In the genomic region with DNA sequence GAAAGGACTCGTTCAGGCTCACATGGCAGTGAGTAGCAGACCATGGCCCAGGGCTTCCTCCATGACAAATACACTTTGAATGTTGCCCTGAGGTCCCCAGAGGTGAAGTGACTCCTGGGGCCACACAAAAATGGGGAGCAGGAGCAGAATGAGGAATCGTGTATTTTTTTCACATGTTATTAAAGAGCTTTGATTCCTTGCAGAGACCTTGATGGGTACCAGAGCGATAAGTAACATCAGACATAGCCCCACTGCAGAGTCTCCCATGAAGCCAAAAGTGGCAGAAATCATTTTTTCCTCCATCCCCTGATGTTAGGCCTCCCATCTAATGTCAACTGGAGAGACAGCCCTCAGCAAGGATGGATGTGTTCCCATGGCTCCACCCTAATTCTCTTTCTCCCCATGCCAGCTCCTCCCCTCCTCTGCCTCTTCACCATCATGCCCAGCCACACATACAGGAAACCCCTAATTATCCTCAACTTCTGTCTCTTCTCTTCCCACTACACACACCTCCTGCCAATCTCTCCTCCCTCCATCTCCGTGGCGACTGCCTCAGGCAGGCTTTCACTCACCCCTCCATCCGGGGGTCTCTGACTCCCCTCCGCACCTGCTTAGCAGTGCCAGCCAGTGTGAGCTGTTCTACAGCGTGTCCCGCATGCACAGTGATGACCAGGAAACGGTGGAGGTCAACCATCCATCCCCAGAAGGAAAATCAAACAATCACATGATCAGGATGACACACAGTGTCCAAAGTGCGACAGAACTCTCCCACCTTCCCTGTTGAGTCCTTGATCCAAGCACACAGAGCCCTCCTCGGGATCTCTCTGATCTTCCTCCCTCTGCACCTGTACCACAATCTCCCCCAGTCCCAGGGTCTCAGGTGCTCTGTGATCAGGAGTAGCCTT, we compare ENCODE assay signal across 1 cellular context.
TF ChIP-seq lines count a peak whose summit lies in the region.

No MANE protein-coding gene starts in this region.

TF ChIP-seq in HepG2, 621 proteins besides CTCF, POLR2A, EP300 and RAD21 (continued from another document and continues in another):
- TF ChIP-seq, protein P1, sequence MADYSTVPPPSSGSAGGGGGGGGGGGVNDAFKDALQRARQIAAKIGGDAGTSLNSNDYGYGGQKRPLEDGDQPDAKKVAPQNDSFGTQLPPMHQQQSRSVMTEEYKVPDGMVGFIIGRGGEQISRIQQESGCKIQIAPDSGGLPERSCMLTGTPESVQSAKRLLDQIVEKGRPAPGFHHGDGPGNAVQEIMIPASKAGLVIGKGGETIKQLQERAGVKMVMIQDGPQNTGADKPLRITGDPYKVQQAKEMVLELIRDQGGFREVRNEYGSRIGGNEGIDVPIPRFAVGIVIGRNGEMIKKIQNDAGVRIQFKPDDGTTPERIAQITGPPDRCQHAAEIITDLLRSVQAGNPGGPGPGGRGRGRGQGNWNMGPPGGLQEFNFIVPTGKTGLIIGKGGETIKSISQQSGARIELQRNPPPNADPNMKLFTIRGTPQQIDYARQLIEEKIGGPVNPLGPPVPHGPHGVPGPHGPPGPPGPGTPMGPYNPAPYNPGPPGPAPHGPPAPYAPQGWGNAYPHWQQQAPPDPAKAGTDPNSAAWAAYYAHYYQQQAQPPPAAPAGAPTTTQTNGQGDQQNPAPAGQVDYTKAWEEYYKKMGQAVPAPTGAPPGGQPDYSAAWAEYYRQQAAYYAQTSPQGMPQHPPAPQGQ (CRISPR knock-in tag; IDR thresholded peaks at IDR 0.05; ENCODE audit: borderline replicate concordance), result no peak
- TF ChIP-seq, protein P2, sequence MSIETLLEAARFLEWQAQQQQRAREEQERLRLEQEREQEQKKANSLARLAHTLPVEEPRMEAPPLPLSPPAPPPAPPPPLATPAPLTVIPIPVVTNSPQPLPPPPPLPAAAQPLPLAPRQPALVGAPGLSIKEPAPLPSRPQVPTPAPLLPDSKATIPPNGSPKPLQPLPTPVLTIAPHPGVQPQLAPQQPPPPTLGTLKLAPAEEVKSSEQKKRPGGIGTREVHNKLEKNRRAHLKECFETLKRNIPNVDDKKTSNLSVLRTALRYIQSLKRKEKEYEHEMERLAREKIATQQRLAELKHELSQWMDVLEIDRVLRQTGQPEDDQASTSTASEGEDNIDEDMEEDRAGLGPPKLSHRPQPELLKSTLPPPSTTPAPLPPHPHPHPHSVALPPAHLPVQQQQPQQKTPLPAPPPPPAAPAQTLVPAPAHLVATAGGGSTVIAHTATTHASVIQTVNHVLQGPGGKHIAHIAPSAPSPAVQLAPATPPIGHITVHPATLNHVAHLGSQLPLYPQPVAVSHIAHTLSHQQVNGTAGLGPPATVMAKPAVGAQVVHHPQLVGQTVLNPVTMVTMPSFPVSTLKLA (IDR thresholded peaks at IDR 0.05), result 0 out of 2 replicates have a peak, but pooled peaks have one; percentile 13
- TF ChIP-seq ZNF12 (CRISPR knock-in tag; IDR thresholded peaks at IDR 0.05), result peak; percentile 53; the same call in 1 of the 2 replicates
- TF ChIP-seq, protein P3, sequence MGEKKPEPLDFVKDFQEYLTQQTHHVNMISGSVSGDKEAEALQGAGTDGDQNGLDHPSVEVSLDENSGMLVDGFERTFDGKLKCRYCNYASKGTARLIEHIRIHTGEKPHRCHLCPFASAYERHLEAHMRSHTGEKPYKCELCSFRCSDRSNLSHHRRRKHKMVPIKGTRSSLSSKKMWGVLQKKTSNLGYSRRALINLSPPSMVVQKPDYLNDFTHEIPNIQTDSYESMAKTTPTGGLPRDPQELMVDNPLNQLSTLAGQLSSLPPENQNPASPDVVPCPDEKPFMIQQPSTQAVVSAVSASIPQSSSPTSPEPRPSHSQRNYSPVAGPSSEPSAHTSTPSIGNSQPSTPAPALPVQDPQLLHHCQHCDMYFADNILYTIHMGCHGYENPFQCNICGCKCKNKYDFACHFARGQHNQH (CRISPR knock-in tag; IDR thresholded peaks at IDR 0.05), result peak; percentile 90
- no peak for TF ChIP-seq ZNF234 (CRISPR knock-in tag; conservative IDR thresholded peaks at IDR 0.05)
- TF ChIP-seq ZNF329 (CRISPR knock-in tag; IDR thresholded peaks at IDR 0.05; ENCODE audit: low read depth), result no peak
- TF ChIP-seq ZNF550 (CRISPR knock-in tag; IDR thresholded peaks at IDR 0.05; ENCODE audit: borderline replicate concordance), result no peak
- 0 out of 2 replicates have a peak, but pooled peaks have one; percentile 21 for TF ChIP-seq ZNF33B (CRISPR knock-in tag; IDR thresholded peaks at IDR 0.05)
- TF ChIP-seq MIXL1 (CRISPR knock-in tag; IDR thresholded peaks at IDR 0.05), result peak; percentile 85; the same call in 1 of the 2 replicates
- TF ChIP-seq, protein P4, sequence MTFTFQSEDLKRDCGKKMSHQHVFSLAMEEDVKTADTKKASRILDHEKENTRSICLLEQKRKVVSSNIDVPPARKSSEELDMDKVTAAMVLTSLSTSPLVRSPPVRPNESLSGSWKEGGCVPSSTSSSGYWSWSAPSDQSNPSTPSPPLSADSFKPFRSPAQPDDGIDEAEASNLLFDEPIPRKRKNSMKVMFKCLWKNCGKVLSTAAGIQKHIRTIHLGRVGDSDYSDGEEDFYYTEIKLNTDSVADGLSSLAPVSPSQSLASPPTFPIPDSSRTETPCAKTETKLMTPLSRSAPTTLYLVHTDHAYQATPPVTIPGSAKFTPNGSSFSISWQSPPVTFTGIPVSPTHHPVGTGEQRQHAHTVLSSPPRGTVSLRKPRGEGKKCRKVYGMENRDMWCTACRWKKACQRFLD (CRISPR knock-in tag; IDR thresholded peaks at IDR 0.05; ENCODE audit: borderline replicate concordance), result peak; percentile 77; the same call in 1 of the 2 replicates
- no peak for TF ChIP-seq ZSCAN12 (CRISPR knock-in tag; IDR thresholded peaks at IDR 0.05)
- TF ChIP-seq, protein P5, sequence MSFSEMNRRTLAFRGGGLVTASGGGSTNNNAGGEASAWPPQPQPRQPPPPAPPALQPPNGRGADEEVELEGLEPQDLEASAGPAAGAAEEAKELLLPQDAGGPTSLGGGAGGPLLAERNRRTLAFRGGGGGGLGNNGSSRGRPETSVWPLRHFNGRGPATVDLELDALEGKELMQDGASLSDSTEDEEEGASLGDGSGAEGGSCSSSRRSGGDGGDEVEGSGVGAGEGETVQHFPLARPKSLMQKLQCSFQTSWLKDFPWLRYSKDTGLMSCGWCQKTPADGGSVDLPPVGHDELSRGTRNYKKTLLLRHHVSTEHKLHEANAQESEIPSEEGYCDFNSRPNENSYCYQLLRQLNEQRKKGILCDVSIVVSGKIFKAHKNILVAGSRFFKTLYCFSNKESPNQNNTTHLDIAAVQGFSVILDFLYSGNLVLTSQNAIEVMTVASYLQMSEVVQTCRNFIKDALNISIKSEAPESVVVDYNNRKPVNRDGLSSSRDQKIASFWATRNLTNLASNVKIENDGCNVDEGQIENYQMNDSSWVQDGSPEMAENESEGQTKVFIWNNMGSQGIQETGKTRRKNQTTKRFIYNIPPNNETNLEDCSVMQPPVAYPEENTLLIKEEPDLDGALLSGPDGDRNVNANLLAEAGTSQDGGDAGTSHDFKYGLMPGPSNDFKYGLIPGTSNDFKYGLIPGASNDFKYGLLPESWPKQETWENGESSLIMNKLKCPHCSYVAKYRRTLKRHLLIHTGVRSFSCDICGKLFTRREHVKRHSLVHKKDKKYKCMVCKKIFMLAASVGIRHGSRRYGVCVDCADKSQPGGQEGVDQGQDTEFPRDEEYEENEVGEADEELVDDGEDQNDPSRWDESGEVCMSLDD (CRISPR knock-in tag; IDR thresholded peaks at IDR 0.05; ENCODE audit: borderline replicate concordance), result no peak
- no peak for TF ChIP-seq ZNF720 (CRISPR knock-in tag; IDR thresholded peaks at IDR 0.05)
- TF ChIP-seq CENPT (CRISPR knock-in tag; IDR thresholded peaks at IDR 0.05; ENCODE audit: low read depth), result no peak
- TF ChIP-seq NKX3-1 (CRISPR knock-in tag; IDR thresholded peaks at IDR 0.05), result peak; percentile 53; the same call in 1 of the 2 replicates
- TF ChIP-seq, protein P6, sequence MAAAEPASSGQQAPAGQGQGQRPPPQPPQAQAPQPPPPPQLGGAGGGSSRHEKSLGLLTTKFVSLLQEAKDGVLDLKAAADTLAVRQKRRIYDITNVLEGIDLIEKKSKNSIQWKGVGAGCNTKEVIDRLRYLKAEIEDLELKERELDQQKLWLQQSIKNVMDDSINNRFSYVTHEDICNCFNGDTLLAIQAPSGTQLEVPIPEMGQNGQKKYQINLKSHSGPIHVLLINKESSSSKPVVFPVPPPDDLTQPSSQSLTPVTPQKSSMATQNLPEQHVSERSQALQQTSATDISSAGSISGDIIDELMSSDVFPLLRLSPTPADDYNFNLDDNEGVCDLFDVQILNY (CRISPR knock-in tag; conservative IDR thresholded peaks at IDR 0.05), result no peak
- peak; percentile 87 for TF ChIP-seq ZNF644 (CRISPR knock-in tag; IDR thresholded peaks at IDR 0.05; ENCODE audit: low read depth)
- no peak for TF ChIP-seq FIP1L1 (IDR thresholded peaks at IDR 0.05; ENCODE audit: borderline replicate concordance, insufficient read depth, low read depth, low read length)
- TF ChIP-seq ZC3H13 (CRISPR knock-in tag; IDR thresholded peaks at IDR 0.05), result no peak
- no peak for TF ChIP-seq ZBTB42 (CRISPR knock-in tag; IDR thresholded peaks at IDR 0.05)
- TF ChIP-seq, protein P7, sequence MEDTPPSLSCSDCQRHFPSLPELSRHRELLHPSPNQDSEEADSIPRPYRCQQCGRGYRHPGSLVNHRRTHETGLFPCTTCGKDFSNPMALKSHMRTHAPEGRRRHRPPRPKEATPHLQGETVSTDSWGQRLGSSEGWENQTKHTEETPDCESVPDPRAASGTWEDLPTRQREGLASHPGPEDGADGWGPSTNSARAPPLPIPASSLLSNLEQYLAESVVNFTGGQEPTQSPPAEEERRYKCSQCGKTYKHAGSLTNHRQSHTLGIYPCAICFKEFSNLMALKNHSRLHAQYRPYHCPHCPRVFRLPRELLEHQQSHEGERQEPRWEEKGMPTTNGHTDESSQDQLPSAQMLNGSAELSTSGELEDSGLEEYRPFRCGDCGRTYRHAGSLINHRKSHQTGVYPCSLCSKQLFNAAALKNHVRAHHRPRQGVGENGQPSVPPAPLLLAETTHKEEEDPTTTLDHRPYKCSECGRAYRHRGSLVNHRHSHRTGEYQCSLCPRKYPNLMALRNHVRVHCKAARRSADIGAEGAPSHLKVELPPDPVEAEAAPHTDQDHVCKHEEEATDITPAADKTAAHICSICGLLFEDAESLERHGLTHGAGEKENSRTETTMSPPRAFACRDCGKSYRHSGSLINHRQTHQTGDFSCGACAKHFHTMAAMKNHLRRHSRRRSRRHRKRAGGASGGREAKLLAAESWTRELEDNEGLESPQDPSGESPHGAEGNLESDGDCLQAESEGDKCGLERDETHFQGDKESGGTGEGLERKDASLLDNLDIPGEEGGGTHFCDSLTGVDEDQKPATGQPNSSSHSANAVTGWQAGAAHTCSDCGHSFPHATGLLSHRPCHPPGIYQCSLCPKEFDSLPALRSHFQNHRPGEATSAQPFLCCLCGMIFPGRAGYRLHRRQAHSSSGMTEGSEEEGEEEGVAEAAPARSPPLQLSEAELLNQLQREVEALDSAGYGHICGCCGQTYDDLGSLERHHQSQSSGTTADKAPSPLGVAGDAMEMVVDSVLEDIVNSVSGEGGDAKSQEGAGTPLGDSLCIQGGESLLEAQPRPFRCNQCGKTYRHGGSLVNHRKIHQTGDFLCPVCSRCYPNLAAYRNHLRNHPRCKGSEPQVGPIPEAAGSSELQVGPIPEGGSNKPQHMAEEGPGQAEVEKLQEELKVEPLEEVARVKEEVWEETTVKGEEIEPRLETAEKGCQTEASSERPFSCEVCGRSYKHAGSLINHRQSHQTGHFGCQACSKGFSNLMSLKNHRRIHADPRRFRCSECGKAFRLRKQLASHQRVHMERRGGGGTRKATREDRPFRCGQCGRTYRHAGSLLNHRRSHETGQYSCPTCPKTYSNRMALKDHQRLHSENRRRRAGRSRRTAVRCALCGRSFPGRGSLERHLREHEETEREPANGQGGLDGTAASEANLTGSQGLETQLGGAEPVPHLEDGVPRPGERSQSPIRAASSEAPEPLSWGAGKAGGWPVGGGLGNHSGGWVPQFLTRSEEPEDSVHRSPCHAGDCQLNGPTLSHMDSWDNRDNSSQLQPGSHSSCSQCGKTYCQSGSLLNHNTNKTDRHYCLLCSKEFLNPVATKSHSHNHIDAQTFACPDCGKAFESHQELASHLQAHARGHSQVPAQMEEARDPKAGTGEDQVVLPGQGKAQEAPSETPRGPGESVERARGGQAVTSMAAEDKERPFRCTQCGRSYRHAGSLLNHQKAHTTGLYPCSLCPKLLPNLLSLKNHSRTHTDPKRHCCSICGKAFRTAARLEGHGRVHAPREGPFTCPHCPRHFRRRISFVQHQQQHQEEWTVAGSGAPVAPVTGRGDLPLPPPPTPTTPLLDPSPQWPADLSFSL (CRISPR knock-in tag; IDR thresholded peaks at IDR 0.05), result no peak
- TF ChIP-seq, protein P8, sequence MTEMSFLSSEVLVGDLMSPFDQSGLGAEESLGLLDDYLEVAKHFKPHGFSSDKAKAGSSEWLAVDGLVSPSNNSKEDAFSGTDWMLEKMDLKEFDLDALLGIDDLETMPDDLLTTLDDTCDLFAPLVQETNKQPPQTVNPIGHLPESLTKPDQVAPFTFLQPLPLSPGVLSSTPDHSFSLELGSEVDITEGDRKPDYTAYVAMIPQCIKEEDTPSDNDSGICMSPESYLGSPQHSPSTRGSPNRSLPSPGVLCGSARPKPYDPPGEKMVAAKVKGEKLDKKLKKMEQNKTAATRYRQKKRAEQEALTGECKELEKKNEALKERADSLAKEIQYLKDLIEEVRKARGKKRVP (CRISPR knock-in tag; IDR thresholded peaks at IDR 0.05), result 0 out of 4 replicates have a peak, but pooled peaks of 1 of the 2 experiments have one; percentile 34
- no peak for TF ChIP-seq ZNF30 (CRISPR knock-in tag; IDR thresholded peaks at IDR 0.05)
- peak; percentile 50 for TF ChIP-seq XRCC5 (optimal IDR thresholded peaks at IDR 0.05; ENCODE audit: low read length)
- 0 out of 2 replicates have a peak, but pooled peaks have one; percentile 27 for TF ChIP-seq ZNF670 (CRISPR knock-in tag; IDR thresholded peaks at IDR 0.05; ENCODE audit: borderline replicate concordance)
- TF ChIP-seq, protein P9, sequence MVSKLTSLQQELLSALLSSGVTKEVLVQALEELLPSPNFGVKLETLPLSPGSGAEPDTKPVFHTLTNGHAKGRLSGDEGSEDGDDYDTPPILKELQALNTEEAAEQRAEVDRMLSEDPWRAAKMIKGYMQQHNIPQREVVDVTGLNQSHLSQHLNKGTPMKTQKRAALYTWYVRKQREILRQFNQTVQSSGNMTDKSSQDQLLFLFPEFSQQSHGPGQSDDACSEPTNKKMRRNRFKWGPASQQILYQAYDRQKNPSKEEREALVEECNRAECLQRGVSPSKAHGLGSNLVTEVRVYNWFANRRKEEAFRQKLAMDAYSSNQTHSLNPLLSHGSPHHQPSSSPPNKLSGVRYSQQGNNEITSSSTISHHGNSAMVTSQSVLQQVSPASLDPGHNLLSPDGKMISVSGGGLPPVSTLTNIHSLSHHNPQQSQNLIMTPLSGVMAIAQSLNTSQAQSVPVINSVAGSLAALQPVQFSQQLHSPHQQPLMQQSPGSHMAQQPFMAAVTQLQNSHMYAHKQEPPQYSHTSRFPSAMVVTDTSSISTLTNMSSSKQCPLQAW (CRISPR knock-in tag; IDR thresholded peaks at IDR 0.05), result peak; percentile 74
- TF ChIP-seq ZNF747 (CRISPR knock-in tag; IDR thresholded peaks at IDR 0.05; ENCODE audit: borderline replicate concordance), result no peak
- no peak for TF ChIP-seq ZNF44 (CRISPR knock-in tag; IDR thresholded peaks at IDR 0.05)
- no peak for TF ChIP-seq ATRX (CRISPR knock-in tag; IDR thresholded peaks at IDR 0.05; ENCODE audit: borderline replicate concordance)
- peak; percentile 72; the same call in 1 of the 2 replicates for TF ChIP-seq GATA4 (IDR thresholded peaks at IDR 0.05; ENCODE audit: borderline replicate concordance, low read depth)
- TF ChIP-seq ZNF766 (CRISPR knock-in tag; IDR thresholded peaks at IDR 0.05; ENCODE audit: borderline replicate concordance), result no peak
- no peak; the same call in 1 of the 2 replicates for TF ChIP-seq ZFY (CRISPR knock-in tag; IDR thresholded peaks at IDR 0.05)
- peak; percentile 79; the same call in 1 of the 2 replicates for TF ChIP-seq ZNF441 (CRISPR knock-in tag; IDR thresholded peaks at IDR 0.05; ENCODE audit: borderline replicate concordance)
- no peak for TF ChIP-seq ZNF343 (CRISPR knock-in tag; IDR thresholded peaks at IDR 0.05)
- peak; percentile 47 for TF ChIP-seq JARID2 (CRISPR knock-in tag; IDR thresholded peaks at IDR 0.05; ENCODE audit: insufficient replicate concordance)
- no peak for TF ChIP-seq NR3C1 (CRISPR knock-in tag; IDR thresholded peaks at IDR 0.05)
- no peak for TF ChIP-seq SOX6 (IDR thresholded peaks at IDR 0.05)
- TF ChIP-seq SOX6 (CRISPR knock-in tag; IDR thresholded peaks at IDR 0.05), result peak; percentile 81
- TF ChIP-seq ZKSCAN5 (CRISPR knock-in tag; IDR thresholded peaks at IDR 0.05), result no peak
